12 cellular contexts compared by ENCODE assay signal in the genomic region with DNA sequence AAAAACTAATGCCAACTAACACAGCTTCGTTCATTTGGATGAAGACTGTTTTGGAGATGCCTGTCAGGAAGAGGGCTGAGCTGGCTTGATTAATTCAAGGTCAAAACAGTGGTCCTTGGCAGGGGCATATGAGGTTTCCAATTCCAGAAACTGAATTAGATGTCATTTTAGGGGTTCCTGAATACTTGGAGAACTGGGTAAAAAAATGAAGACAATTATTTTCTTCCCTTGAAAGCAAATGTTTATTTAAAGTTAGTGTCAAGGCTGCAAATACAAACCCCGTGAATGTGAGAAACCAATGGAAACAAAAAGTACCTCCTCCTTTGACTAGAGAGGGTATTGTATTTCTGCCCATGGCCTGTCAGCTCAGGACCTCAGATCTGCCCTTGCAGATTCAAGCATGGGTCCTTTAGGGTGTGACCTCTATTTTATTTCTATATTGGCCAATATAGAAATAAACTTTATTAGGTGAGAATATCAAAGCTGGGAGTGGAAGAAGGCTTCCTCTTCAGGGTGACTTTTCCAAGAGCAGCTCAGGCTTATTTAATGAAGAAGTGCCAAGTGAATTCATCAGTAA.
A peak's percentile ranks its signal among the peaks of the same experiment; 100 is the strongest.
DNase-seq lines count a peak whose midpoint lies in the region; TF ChIP-seq lines count a peak whose summit lies in the region.
"Had no signal": no experiment of that assay in that cellular context is flagged by ENCODE, and none has a peak within 500 bp of the region (broad histone marks: within the 10 kb centered on the region; RNA-seq: fewer than 3 reads in every experiment).

No MANE protein-coding gene starts in this region.

- H3K9ac ChIP-seq in adipocyte (ENCODE audit: low read length), result no peak overlapping the region
- no peak overlapping the region for H3K9ac ChIP-seq in muscle layer of colon (ENCODE audit: low read length)

- H3K36me3 ChIP-seq in adipocyte (ENCODE audit: control insufficient read depth, insufficient read depth, low read length, severe bottlenecking), result no peaks in the 10 kb centered on the region
- no peaks in the 10 kb centered on the region for H3K36me3 ChIP-seq in muscle layer of colon (ENCODE audit: insufficient read depth, low read length)
- H3K36me3 ChIP-seq in tibial artery, result no peaks in the 10 kb centered on the region

- H3K27ac ChIP-seq in muscle layer of colon (ENCODE audit: low read depth, low read length) (peak overlapping the region; percentile 48), tibial artery (peak overlapping the region; percentile 82 to 88)

- peak; percentile 22 for DNase-seq in adipocyte (ENCODE audit: low read depth)
- peak; percentile 22 for DNase-seq in fibroblast of the aortic adventitia (ENCODE audit: low read depth)
- no peak for DNase-seq in tibial artery
- DNase-seq in NCI-H1930 (lab: John Stamatoyannopoulos, UW), result no peak
- DNase-seq in activated gamma-delta T cell treated with Interleukin-2 at 50 U/mL for 16 hours, result no peak
- no peak for DNase-seq in A172 (ENCODE audit: low spot score)
- no peak for DNase-seq in SW480 (ENCODE audit: low spot score)
- DNase-seq: CD4-positive, alpha-beta T cell; hippocampal formation; MM.1S; NCI-H226 had no signal

- intact Hi-C loops in tibial artery (cut with DNase I; ENCODE audit: low total_unique reads), result no loop called here

- TF ChIP-seq CTCF in fibroblast of the aortic adventitia (IDR thresholded peaks at IDR 0.05; ENCODE audit: insufficient read depth, low read length) (no peak), tibial artery (IDR thresholded peaks at IDR 0.05) (no peak)

- peaks cover 24% of the 10 kb centered on the region for H3K4me1 ChIP-seq in adipocyte (ENCODE audit: control insufficient read depth, insufficient read depth, low read length)
- peaks cover 22% of the 10 kb centered on the region for H3K4me1 ChIP-seq in muscle layer of colon (ENCODE audit: insufficient read depth, low read length)
- H3K4me1 ChIP-seq in tibial artery, result peaks cover 0 to 19% (median 8%) of the 10 kb centered on the region in 4 donors

- H3K4me3 ChIP-seq in adipocyte (ENCODE audit: low read length) (no peak overlapping the region), fibroblast of the aortic adventitia (ENCODE audit: low read depth, low read length) (peak overlapping the region; percentile 3), muscle layer of colon (ENCODE audit: low read depth in 1 of 2, low read length in 2 of 2) (no peak overlapping the region), tibial artery (peak overlapping the region; percentile 24 to 32)

- no peaks in the 10 kb centered on the region for H3K27me3 ChIP-seq in adipocyte (replicated peaks; ENCODE audit: control insufficient read depth, insufficient read depth, low read length)
- no peaks in the 10 kb centered on the region for H3K27me3 ChIP-seq in muscle layer of colon (ENCODE audit: control insufficient read depth in 1 of 2, insufficient read depth in 2 of 2, low read length in 2 of 2)
- no peaks in the 10 kb centered on the region for H3K27me3 ChIP-seq in tibial artery

- H3K9me3 ChIP-seq in adipocyte (ENCODE audit: control insufficient read depth, low read length) (no peaks in the 10 kb centered on the region), muscle layer of colon (ENCODE audit: low read length) (no peaks in the 10 kb centered on the region), tibial artery (no peaks in the 10 kb centered on the region)

Comparison
In these comparisons a context has a peak if more than half of its experiments do, and no peak if none do; other contexts are left out.
1. DNase-seq: peak in adipocyte (single experiment) and fibroblast of the aortic adventitia (single experiment); none in tibial artery (0 of 2), NCI-H1930 (0 of 2), activated gamma-delta T cell treated with Interleukin-2 at 50 U/mL for 16 hours (single experiment), A172 (single experiment) and SW480 (single experiment).
2. H3K4me3 ChIP-seq: peak in fibroblast of the aortic adventitia (single experiment) and tibial artery (2 of 2); none in adipocyte (single experiment) and muscle layer of colon (0 of 2).